ENCODE assay signal across 2 cellular contexts in genomic region chr3:182969853-182970252, GRCh38.
TF ChIP-seq lines count a peak whose summit lies in the region.

No MANE protein-coding gene starts in this region.

TF ChIP-seq in A549, 52 proteins besides CTCF, POLR2A, EP300 and RAD21:
- TF ChIP-seq E2F6 (IDR thresholded peaks at IDR 0.05; ENCODE audit: borderline replicate concordance, low read depth) (no peak), TP53 (CRISPR knock-in tag; IDR thresholded peaks at IDR 0.05) (no peak), BHLHE40 (IDR thresholded peaks at IDR 0.05; ENCODE audit: low read depth, low read length) (no peak), KDM5A (IDR thresholded peaks at IDR 0.05) (no peak)

TF ChIP-seq in GM12878, 131 proteins besides CTCF, POLR2A, EP300 and RAD21:
- TF ChIP-seq ZSCAN29 (IDR thresholded peaks at IDR 0.05) (no peak), USF1 (IDR thresholded peaks at IDR 0.05; ENCODE audit: borderline replicate concordance, extremely low read length, insufficient read depth, low read depth, low read length) (no peak), CREM (IDR thresholded peaks at IDR 0.05; ENCODE audit: low read depth) (no peak), KAT2A (conservative IDR thresholded peaks at IDR 0.05; ENCODE audit: control insufficient read depth, low read depth, low read length) (no peak), CREB1 (IDR thresholded peaks at IDR 0.05; ENCODE audit: low read depth) (no peak), CHD2 (IDR thresholded peaks at IDR 0.05; ENCODE audit: borderline replicate concordance, low read depth, low read length) (no peak), TCF7 (IDR thresholded peaks at IDR 0.05; ENCODE audit: borderline replicate concordance) (no peak), MTA3 (IDR thresholded peaks at IDR 0.05; ENCODE audit: borderline replicate concordance, low read length) (no peak), FOXK2 (IDR thresholded peaks at IDR 0.05) (no peak), GATAD2B (conservative IDR thresholded peaks at IDR 0.05; ENCODE audit: low read depth) (no peak), POLR2AphosphoS5 (IDR thresholded peaks at IDR 0.05; ENCODE audit: low read length) (no peak)
